In the genomic region with DNA sequence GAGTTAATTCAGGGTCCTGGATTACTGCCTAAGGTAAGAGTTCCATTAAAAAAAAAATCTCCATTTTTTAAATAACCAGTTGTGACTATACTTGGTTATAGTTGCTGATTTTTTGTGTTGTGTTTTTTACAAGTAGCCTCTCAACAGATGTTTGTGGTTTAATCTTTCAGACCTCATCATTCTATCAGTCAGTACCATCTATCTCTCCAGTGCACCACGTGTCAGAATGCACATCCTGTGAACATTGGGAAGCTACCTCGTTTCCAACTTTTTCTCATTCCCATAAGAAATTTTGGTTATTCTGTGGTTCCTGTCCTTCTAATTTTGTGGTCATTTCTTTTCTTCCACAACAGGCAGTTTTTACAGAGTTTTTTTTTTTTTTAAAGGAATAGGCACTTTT, we compare ENCODE assay signal across 17 cellular contexts. TPM values are rescaled to one million over a fixed set of nuclear protein-coding genes. Genes with fewer than 3 reads are reported as not detected.
A peak's percentile ranks its signal among the peaks of the same experiment; 100 is the strongest.
DNase-seq lines count a peak whose midpoint lies in the region; ATAC-seq and TF ChIP-seq lines count a peak whose summit lies in the region.
"Had no signal": no experiment of that assay in that cellular context is flagged by ENCODE, and none has a peak within 500 bp of the region (broad histone marks: within the 10 kb centered on the region; RNA-seq: fewer than 3 reads in every experiment).

No MANE protein-coding gene starts in this region.

- TF ChIP-seq EP300 in SK-N-SH (IDR thresholded peaks at IDR 0.05; ENCODE audit: borderline replicate concordance in 1 of 2, low read depth in 1 of 2, low read length in 1 of 2), result peak in 1 of 2 experiments; percentile 53; a peak in 3 of 4 replicates

- peaks cover 24% of the 10 kb centered on the region for H3F3A ChIP-seq in SK-N-SH (replicated peaks; ENCODE audit: insufficient read depth)

- no peak overlapping the region for H3K4me3 ChIP-seq in SK-N-SH (ENCODE audit: low read depth in 2 of 2, low read length in 1 of 2)
- H3K4me3 ChIP-seq in thyroid gland (replicated peaks in 1 of 3), result no peak overlapping the region
- H3K4me3 ChIP-seq: colonic mucosa, heart left ventricle, left ventricle myocardium inferior had no signal

- no peak overlapping the region for H3K4me2 ChIP-seq in SK-N-SH

- H3K27ac ChIP-seq in SK-N-SH (ENCODE audit: low read depth in 2 of 2, low read length in 1 of 2) (peak overlapping the region in 1 of 2 experiments; percentile 73; a peak in 2 of 4 replicates), thyroid gland (peak overlapping the region in 2 of 3 donors; percentile 27 to 84)
- H3K27ac ChIP-seq: 22Rv1, colonic mucosa, left ventricle myocardium inferior, neutrophil had no signal

- H3K9me3 ChIP-seq in SK-N-SH, result no peaks in the 10 kb centered on the region
- no peaks in the 10 kb centered on the region for H3K9me3 ChIP-seq in thyroid gland
- H3K9me3 ChIP-seq: colonic mucosa, heart left ventricle, left ventricle myocardium inferior, neutrophil had no signal

- H3K9me2 ChIP-seq in SK-N-SH, result no peaks in the 10 kb centered on the region

- POLR2A ChIA-PET in SK-N-SH (lab: Yijun Ruan, JAX), result interaction anchor here (1.0 kb wide), 1 partner anchor 162 kb away, joined by 3 read pairs; no protein-coding TSS in a partner anchor
- POLR2A ChIA-PET in naive thymus-derived CD8-positive, alpha-beta T cell (lab: Charles Lee), result interaction anchor here (0.9 to 1.1 kb wide), 2 partner anchors 38 to 171 kb away, joined by 3 read pairs; a partner anchor contains a TSS

- DNase-seq in NCI-H82 (lab: John Stamatoyannopoulos, UW), result peak; percentile 32
- DNase-seq in NCI-H82 treated with DMSO at 0.1 percent for 48 hours (lab: John Stamatoyannopoulos, UW; ENCODE audit: unreplicated experiment), result no peak
- no peak for DNase-seq in SK-N-SH
- no peak for DNase-seq in immature natural killer cell
- DNase-seq in thyroid gland, result no peak
- DNase-seq in left ventricle myocardium superior, result no peak
- DNase-seq in naive thymus-derived CD8-positive, alpha-beta T cell, result no peak
- DNase-seq: activated CD4-positive, alpha-beta T cell treated with anti-CD3 and anti-CD28 coated beads for 36 hours; activated naive CD8-positive, alpha-beta T cell treated with anti-CD3 and anti-CD28 coated beads for 36 hours; colonic mucosa; heart left ventricle; left ventricle myocardium inferior; NCI-H2029 had no signal

- no peak overlapping the region for H3K9ac ChIP-seq in SK-N-SH

- TF ChIP-seq CTCF in SK-N-SH (IDR thresholded peaks at IDR 0.05) (no peak), thyroid gland (IDR thresholded peaks at IDR 0.05) (no peak)

- no peak for TF ChIP-seq RAD21 in SK-N-SH (IDR thresholded peaks at IDR 0.05; ENCODE audit: low read length)

- H3K36me3 ChIP-seq in SK-N-SH (replicated peaks in 1 of 2; ENCODE audit: control insufficient read depth in 1 of 2, insufficient read depth in 2 of 2, low read length in 1 of 2) (no peaks in the 10 kb centered on the region), thyroid gland (no peaks in the 10 kb centered on the region)
- H3K36me3 ChIP-seq: colonic mucosa, heart left ventricle, left ventricle myocardium inferior, neutrophil had no signal

- H3K27ac Mint-ChIP-seq in immature natural killer cell, result peak overlapping the region in 2 of 6 donors; percentile 16 to 67
- H3K27ac Mint-ChIP-seq in naive thymus-derived CD8-positive, alpha-beta T cell, result peak overlapping the region in 1 of 10 donors; percentile 19
- H3K27ac Mint-ChIP-seq: activated CD4-positive, alpha-beta T cell treated with anti-CD3 and anti-CD28 coated beads for 36 hours; activated naive CD8-positive, alpha-beta T cell treated with anti-CD3 and anti-CD28 coated beads for 36 hours; B cell had no signal

- H3K27me3 ChIP-seq in SK-N-SH (ENCODE audit: insufficient read depth), result no peaks in the 10 kb centered on the region
- no peaks in the 10 kb centered on the region for H3K27me3 ChIP-seq in thyroid gland
- H3K27me3 ChIP-seq: colonic mucosa, heart left ventricle, neutrophil had no signal

- no peaks in the 10 kb centered on the region for H3K27me3 Mint-ChIP-seq in immature natural killer cell (ENCODE audit: low read depth in 3 of 3)
- H3K27me3 Mint-ChIP-seq in naive thymus-derived CD8-positive, alpha-beta T cell, result no peaks in the 10 kb centered on the region
- H3K27me3 Mint-ChIP-seq: activated CD4-positive, alpha-beta T cell treated with anti-CD3 and anti-CD28 coated beads for 36 hours; activated naive CD8-positive, alpha-beta T cell treated with anti-CD3 and anti-CD28 coated beads for 36 hours; B cell had no signal

- peak overlapping the region in 3 of 5 donors; percentile 21 to 54 (median 46) for H3K4me3 Mint-ChIP-seq in immature natural killer cell
- no peak overlapping the region for H3K4me3 Mint-ChIP-seq in naive thymus-derived CD8-positive, alpha-beta T cell
- H3K4me3 Mint-ChIP-seq: activated CD4-positive, alpha-beta T cell treated with anti-CD3 and anti-CD28 coated beads for 36 hours; activated naive CD8-positive, alpha-beta T cell treated with anti-CD3 and anti-CD28 coated beads for 36 hours; B cell had no signal

- H4K20me1 ChIP-seq in SK-N-SH (ENCODE audit: insufficient read depth), result peaks cover 14% of the 10 kb centered on the region; the same call in 1 of the 2 replicates

- peaks cover 36 to 43% of the 10 kb centered on the region in 2 donors for H3K4me1 Mint-ChIP-seq in immature natural killer cell
- H3K4me1 Mint-ChIP-seq in naive thymus-derived CD8-positive, alpha-beta T cell, result peaks cover 19 to 57% (median 41%) of the 10 kb centered on the region in 4 donors

- no peaks in the 10 kb centered on the region for H3K9me3 Mint-ChIP-seq in immature natural killer cell
- H3K9me3 Mint-ChIP-seq in naive thymus-derived CD8-positive, alpha-beta T cell, result no peaks in the 10 kb centered on the region
- H3K9me3 Mint-ChIP-seq: activated naive CD8-positive, alpha-beta T cell treated with anti-CD3 and anti-CD28 coated beads for 36 hours had no signal

- no peak for TF ChIP-seq POLR2A in thyroid gland (IDR thresholded peaks at IDR 0.05)

- 20% methylated on average over 2 of the region's 2 CpGs for WGBS in SK-N-SH (ENCODE audit: low lambda C conversion rate)
- WGBS in thyroid gland, 2 donors, result 64% methylated on average over 2 of the region's 2 CpGs

- CTCF ChIA-PET in SK-N-SH (lab: Yijun Ruan, JAX), result interaction anchor here (0.7 to 1.6 kb wide), 4 partner anchors 12 to 176 kb away, joined by 3 to 5 read pairs (median 4); no protein-coding TSS in a partner anchor

- H3K36me3 Mint-ChIP-seq in immature natural killer cell, result no peaks in the 10 kb centered on the region
- peaks cover 0 to 3% (median 2%) of the 10 kb centered on the region in 3 donors for H3K36me3 Mint-ChIP-seq in naive thymus-derived CD8-positive, alpha-beta T cell

- no peak for ATAC-seq in left ventricle myocardium superior
- no peak for ATAC-seq in HG02642 (IDR thresholded peaks at IDR 0.05; ENCODE audit: poor library complexity, unreplicated experiment)
- ATAC-seq in naive thymus-derived CD8-positive, alpha-beta T cell, result no peak
- ATAC-seq: activated CD4-positive, alpha-beta T cell treated with anti-CD3 and anti-CD28 coated beads for 36 hours; heart left ventricle had no signal

- peaks cover 59% of the 10 kb centered on the region for H3K79me2 ChIP-seq in SK-N-SH (ENCODE audit: insufficient read depth)

- intact Hi-C loops in thyroid gland (cut with DNase I), result no loop called here
- intact Hi-C loops in left ventricle myocardium superior (cut with micrococcal nuclease), result no loop called here

- H3K4me1 ChIP-seq in SK-N-SH (ENCODE audit: control insufficient read depth in 1 of 2, insufficient read depth in 2 of 2, low read depth in 1 of 2, low read length in 1 of 2) (peaks cover 51 to 76% of the 10 kb centered on the region in 2 experiments), thyroid gland (peaks cover 71 to 83% of the 10 kb centered on the region in 2 donors)
- H3K4me1 ChIP-seq: colonic mucosa had no signal

- no peak overlapping the region for H2AFZ ChIP-seq in SK-N-SH (ENCODE audit: low read depth)

TF ChIP-seq in SK-N-SH, 30 proteins besides CTCF, POLR2A, EP300 and RAD21 (continues in another document):
- no peak for TF ChIP-seq TEAD4 (IDR thresholded peaks at IDR 0.05; ENCODE audit: borderline replicate concordance, insufficient read depth)
- peak; percentile 64; the same call in 1 of the 2 replicates for TF ChIP-seq MXI1 (IDR thresholded peaks at IDR 0.05; ENCODE audit: low read depth, low read length)
- TF ChIP-seq TCF12 (IDR thresholded peaks at IDR 0.05), result peak; percentile 83
- TF ChIP-seq, protein P1, sequence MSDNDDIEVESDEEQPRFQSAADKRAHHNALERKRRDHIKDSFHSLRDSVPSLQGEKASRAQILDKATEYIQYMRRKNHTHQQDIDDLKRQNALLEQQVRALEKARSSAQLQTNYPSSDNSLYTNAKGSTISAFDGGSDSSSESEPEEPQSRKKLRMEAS (IDR thresholded peaks at IDR 0.05; ENCODE audit: low read depth), result peak; percentile 54; the same call in 1 of the 2 replicates
- no peak for TF ChIP-seq MEF2A (IDR thresholded peaks at IDR 0.05; ENCODE audit: borderline replicate concordance, low read depth)
- TF ChIP-seq GATA2 (CRISPR knock-in tag; IDR thresholded peaks at IDR 0.05), result peak; percentile 39; the same call in 1 of the 2 replicates
- TF ChIP-seq NRF1 (IDR thresholded peaks at IDR 0.05; ENCODE audit: low read depth, low read length), result no peak
- peak; percentile 30; the same call in 1 of the 2 replicates for TF ChIP-seq JUND (IDR thresholded peaks at IDR 0.05)
- TF ChIP-seq, protein P2, sequence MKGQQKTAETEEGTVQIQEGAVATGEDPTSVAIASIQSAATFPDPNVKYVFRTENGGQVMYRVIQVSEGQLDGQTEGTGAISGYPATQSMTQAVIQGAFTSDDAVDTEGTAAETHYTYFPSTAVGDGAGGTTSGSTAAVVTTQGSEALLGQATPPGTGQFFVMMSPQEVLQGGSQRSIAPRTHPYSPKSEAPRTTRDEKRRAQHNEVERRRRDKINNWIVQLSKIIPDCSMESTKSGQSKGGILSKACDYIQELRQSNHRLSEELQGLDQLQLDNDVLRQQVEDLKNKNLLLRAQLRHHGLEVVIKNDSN (IDR thresholded peaks at IDR 0.05; ENCODE audit: borderline replicate concordance, low read depth), result peak; percentile 61; the same call in 1 of the 2 replicates

RNA-seq across cellular contexts. Expression of a gene that starts 39.2 kb away (rescaled TPM):
- polyA plus RNA-seq in SK-N-SH (2012; rRNA removed) (4.1 and 5.4 TPM in 2 replicates), immature natural killer cell (1 to 10 TPM; 1.6 to 4.6 (median 3.0) TPM)
- 2.6 and 2.9 TPM in 2 replicates for polyA plus RNA-seq in SK-N-SH (2012; cell fraction: cytosol; rRNA removed)
- 15.1 and 20.4 TPM in 2 replicates for polyA plus RNA-seq in SK-N-SH (2012; cell fraction: nucleus; rRNA removed)
- total RNA-seq in thyroid gland (10 to 100 TPM; 15.8 to 23.9 (median 20.9) TPM), left ventricle myocardium superior (4.9 TPM)
- total RNA-seq in naive thymus-derived CD8-positive, alpha-beta T cell, result 10 to 100 TPM; 23.5 to 24.8 TPM
- polyA plus RNA-seq in naive thymus-derived CD8-positive, alpha-beta T cell, result 1 to 10 TPM; 3.8 to 4.4 (median 4.0) TPM

Comparison
In these comparisons a context has a peak if more than half of its experiments do, and no peak if none do; other contexts are left out.
1. H3K4me3 Mint-ChIP-seq: peak in immature natural killer cell (3 of 5); none in naive thymus-derived CD8-positive, alpha-beta T cell (0 of 10).